ENCODE assay signal across 17 cellular contexts in the genomic region with DNA sequence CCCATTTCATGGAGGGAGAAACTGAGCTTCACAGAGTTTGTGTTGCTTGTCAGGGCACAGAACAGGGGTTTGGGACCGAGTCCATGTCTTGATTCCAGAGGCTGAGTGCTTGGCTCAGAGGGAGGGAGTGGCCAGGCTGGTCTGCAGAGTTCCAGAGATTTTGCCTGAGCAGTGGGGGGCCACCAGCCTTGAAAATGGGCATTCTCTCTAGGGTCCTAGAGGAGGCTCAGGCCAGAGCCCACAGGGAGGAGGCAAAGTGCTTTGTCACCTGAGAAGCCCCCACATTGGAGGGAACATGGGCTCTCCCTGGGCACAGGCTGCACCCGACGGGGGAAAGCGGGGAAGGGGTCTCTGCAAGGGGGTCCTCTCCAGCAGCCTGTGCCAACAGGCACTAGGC. TPM values are rescaled to one million over a fixed set of nuclear protein-coding genes. Genes with fewer than 3 reads are reported as not detected.
DNase-seq lines count a peak whose midpoint lies in the region; ATAC-seq and TF ChIP-seq lines count a peak whose summit lies in the region.
"Had no signal": no experiment of that assay in that cellular context is flagged by ENCODE, and none has a peak within 500 bp of the region (broad histone marks: within the 10 kb centered on the region; RNA-seq: fewer than 3 reads in every experiment).

No MANE protein-coding gene starts in this region.

- H3K36me3 ChIP-seq in BLaER1 (no peaks in the 10 kb centered on the region), IMR-90 (ENCODE audit: control insufficient read depth, insufficient read depth, low read length) (0 out of 2 replicates have a peak, but pooled peaks cover 1% of the 10 kb centered on the region)
- H3K36me3 ChIP-seq: BE2C had no signal

- no peak overlapping the region for H3K4ac ChIP-seq in IMR-90 (ENCODE audit: low read depth, low read length)

- dilution Hi-C loops in IMR-90 (cut with HindIII; ENCODE audit: low sequenced_read_pairs, unreplicated experiment), result no loop called here

- TF ChIP-seq POLR2A in IMR-90 (IDR thresholded peaks at IDR 0.05; ENCODE audit: low read depth, low read length), result no peak

- no peak overlapping the region for H2BK5ac ChIP-seq in IMR-90 (ENCODE audit: low read depth, low read length, poor library complexity, severe bottlenecking)

- no peaks in the 10 kb centered on the region for H3K27me3 Mint-ChIP-seq in osteocyte (ENCODE audit: unreplicated experiment)
- no peaks in the 10 kb centered on the region for H3K27me3 Mint-ChIP-seq in activated T-helper 1 cell treated with anti-CD3 and anti-CD28 coated beads, Interleukin-12 subunit alpha, Interleukin-12 subunit beta, Interleukin-2, Interleukin-4 antibody, amounts not matched to agents 30 ng/mL and 10 ng/mL and 1 ng/mL, durations not matched to agents 14 hours and 24 hours and 36 hours (ENCODE audit: insufficient read depth)

- H3K18ac ChIP-seq in IMR-90 (ENCODE audit: low read depth, low read length), result no peak overlapping the region

- TF ChIP-seq RAD21 in IMR-90 (IDR thresholded peaks at IDR 0.05; ENCODE audit: low read length), result no peak

- H3K14ac ChIP-seq in IMR-90 (replicated peaks; ENCODE audit: low read depth, low read length), result no peak overlapping the region

- H2AFZ ChIP-seq in IMR-90 (replicated peaks; ENCODE audit: low read length, poor library complexity), result no peak overlapping the region

- ATAC-seq in IMR-90 (ENCODE audit: low read depth) (no peak), HG03469 (IDR thresholded peaks at IDR 0.05; ENCODE audit: unreplicated experiment) (no peak)
- ATAC-seq: CD8-positive, alpha-beta T cell; HCT116 had no signal

- WGBS in IMR-90 (ENCODE audit: extremely low coverage in 2 of 2, insufficient read length in 1 of 2), 2 experiments, result 94% methylated on average over 3 of the region's 4 CpGs; no CpG with 5 or more reads in 1 of the 2 experiments

- H4K20me1 ChIP-seq in BLaER1, result no peaks in the 10 kb centered on the region
- H4K20me1 ChIP-seq in IMR-90 (ENCODE audit: insufficient read depth, low read length), result peaks cover 90% of the 10 kb centered on the region

- peak overlapping the region; percentile 31 for H2AK9ac ChIP-seq in IMR-90 (replicated peaks; ENCODE audit: low read depth, low read length, poor library complexity)

- H3K9me1 ChIP-seq in IMR-90 (ENCODE audit: insufficient read depth, low read length), result peaks cover 28% of the 10 kb centered on the region

- H2BK120ac ChIP-seq in IMR-90 (ENCODE audit: low read depth, low read length), result no peak overlapping the region

- H3K56ac ChIP-seq in IMR-90 (ENCODE audit: extremely low read depth, insufficient read depth, low read length), result no peak overlapping the region

- DNase-seq in IMR-90, result no peak
- peak; percentile 42 for DNase-seq in islet precursor cell
- DNase-seq in osteocyte (ENCODE audit: extremely low spot score, unreplicated experiment), result peak; percentile 73
- no peak for DNase-seq in AML-193 (lab: John Stamatoyannopoulos, UW)
- no peak for DNase-seq in activated T-helper 1 cell treated with anti-CD3 and anti-CD28 coated beads, Interleukin-12 subunit alpha, Interleukin-12 subunit beta, Interleukin-2, Interleukin-4 antibody, amounts not matched to agents 30 ng/mL and 10 ng/mL and 1 ng/mL, durations not matched to agents 14 hours and 24 hours and 36 hours (ENCODE audit: low spot score)
- DNase-seq in NCI-H510A (lab: John Stamatoyannopoulos, UW), result no peak
- DNase-seq: 8988T, BE2C, COR-L47, DMS153, DMS79 treated with DMSO at 0.1 percent for 48 hours, EL had no signal

- TF ChIP-seq CTCF in IMR-90 (conservative IDR thresholded peaks at IDR 0.05; ENCODE audit: low read depth, low read length) (no peak), osteocyte (IDR thresholded peaks at IDR 0.05) (no peak)

- H3K27ac ChIP-seq in BLaER1 (no peak overlapping the region), IMR-90 (ENCODE audit: insufficient read depth, low read length) (no peak overlapping the region)

- intact Hi-C loops in IMR-90 (cut with micrococcal nuclease), result no loop called here
- intact Hi-C loops in activated T-helper 1 cell treated with anti-CD3 and anti-CD28 coated beads, Interleukin-12 subunit alpha, Interleukin-12 subunit beta, Interleukin-2, Interleukin-4 antibody, amounts not matched to agents 30 ng/mL and 10 ng/mL and 1 ng/mL, durations not matched to agents 14 hours and 24 hours and 36 hours (cut with micrococcal nuclease), result no loop called here

- H3K4me2 ChIP-seq in BLaER1 (peak overlapping the region; percentile 72; the same call in 1 of the 2 replicates), IMR-90 (ENCODE audit: low read depth, low read length) (no peak overlapping the region)

- peaks cover 12% of the 10 kb centered on the region for H3K4me1 Mint-ChIP-seq in osteocyte (ENCODE audit: unreplicated experiment)
- H3K4me1 Mint-ChIP-seq in activated T-helper 1 cell treated with anti-CD3 and anti-CD28 coated beads, Interleukin-12 subunit alpha, Interleukin-12 subunit beta, Interleukin-2, Interleukin-4 antibody, amounts not matched to agents 30 ng/mL and 10 ng/mL and 1 ng/mL, durations not matched to agents 14 hours and 24 hours and 36 hours (ENCODE audit: low read depth), result no peaks in the 10 kb centered on the region

- no peak overlapping the region for H3K27ac Mint-ChIP-seq in osteocyte (ENCODE audit: unreplicated experiment)
- no peak overlapping the region for H3K27ac Mint-ChIP-seq in activated T-helper 1 cell treated with anti-CD3 and anti-CD28 coated beads, Interleukin-12 subunit alpha, Interleukin-12 subunit beta, Interleukin-2, Interleukin-4 antibody, amounts not matched to agents 30 ng/mL and 10 ng/mL and 1 ng/mL, durations not matched to agents 14 hours and 24 hours and 36 hours
- H3K27ac Mint-ChIP-seq: CD14-positive monocyte; CD8-positive, alpha-beta T cell had no signal

- BruUV-seq in IMR-90 (replicated peaks; lab: Mats Ljungman, UMichigan), result no TSS peak

- H4K5ac ChIP-seq in IMR-90 (ENCODE audit: low read depth, low read length), result no peak overlapping the region

- no peaks in the 10 kb centered on the region for H3K9me3 Mint-ChIP-seq in osteocyte (ENCODE audit: unreplicated experiment)
- peaks cover 8% of the 10 kb centered on the region for H3K9me3 Mint-ChIP-seq in activated T-helper 1 cell treated with anti-CD3 and anti-CD28 coated beads, Interleukin-12 subunit alpha, Interleukin-12 subunit beta, Interleukin-2, Interleukin-4 antibody, amounts not matched to agents 30 ng/mL and 10 ng/mL and 1 ng/mL, durations not matched to agents 14 hours and 24 hours and 36 hours
- H3K9me3 Mint-ChIP-seq: CD8-positive, alpha-beta T cell had no signal

- peaks cover 15% of the 10 kb centered on the region for H3K9me3 ChIP-seq in BLaER1
- H3K9me3 ChIP-seq in IMR-90 (ENCODE audit: control insufficient read depth, insufficient read depth, low read length), result no peaks in the 10 kb centered on the region
- H3K9me3 ChIP-seq: BE2C had no signal

- H3K9ac ChIP-seq in BLaER1 (no peak overlapping the region), IMR-90 (ENCODE audit: low read depth, low read length) (no peak overlapping the region)

- POLR2A ChIA-PET in IMR-90 (lab: Charles Lee; ENCODE audit: unreplicated experiment), result no interaction called here

- peaks cover 43 to 86% of the 10 kb centered on the region in 2 experiments for H3K79me1 ChIP-seq in IMR-90 (ENCODE audit: low read depth in 1 of 2, low read length in 2 of 2)

- H3K23ac ChIP-seq in IMR-90 (ENCODE audit: low read depth, low read length), result no peak overlapping the region

- H3K4me3 ChIP-seq in BLaER1, result no peak overlapping the region
- no peak overlapping the region for H3K4me3 ChIP-seq in IMR-90 (ENCODE audit: insufficient read depth, low read depth, low read length)

- no peak overlapping the region for H2BK15ac ChIP-seq in IMR-90 (ENCODE audit: low read depth, low read length)

- no peak overlapping the region for H4K8ac ChIP-seq in IMR-90 (ENCODE audit: low read depth in 2 of 2, low read length in 2 of 2)

- H3K4me1 ChIP-seq in BLaER1 (peaks cover 54% of the 10 kb centered on the region), IMR-90 (ENCODE audit: control insufficient read depth, insufficient read depth, low read length) (peaks cover 7% of the 10 kb centered on the region)
- H3K4me1 ChIP-seq: BE2C had no signal

- H3K27me3 ChIP-seq in BLaER1, result no peaks in the 10 kb centered on the region
- no peaks in the 10 kb centered on the region for H3K27me3 ChIP-seq in IMR-90 (ENCODE audit: control insufficient read depth, insufficient read depth, low read length)
- H3K27me3 ChIP-seq: BE2C had no signal

- no peak overlapping the region for H4K91ac ChIP-seq in IMR-90 (ENCODE audit: insufficient read depth, low read depth, low read length)

- H2AK5ac ChIP-seq in IMR-90 (ENCODE audit: low read depth, low read length), result no peak overlapping the region

- H2BK20ac ChIP-seq in IMR-90 (ENCODE audit: low read depth, low read length), result no peak overlapping the region

- H3K36me3 Mint-ChIP-seq in osteocyte (ENCODE audit: unreplicated experiment), result no peaks in the 10 kb centered on the region
- H3K36me3 Mint-ChIP-seq in activated T-helper 1 cell treated with anti-CD3 and anti-CD28 coated beads, Interleukin-12 subunit alpha, Interleukin-12 subunit beta, Interleukin-2, Interleukin-4 antibody, amounts not matched to agents 30 ng/mL and 10 ng/mL and 1 ng/mL, durations not matched to agents 14 hours and 24 hours and 36 hours (ENCODE audit: low read depth), result no peaks in the 10 kb centered on the region
- H3K36me3 Mint-ChIP-seq: CD14-positive monocyte; CD8-positive, alpha-beta T cell had no signal

- H3K4me3 Mint-ChIP-seq in osteocyte (ENCODE audit: unreplicated experiment), result no peak overlapping the region
- H3K4me3 Mint-ChIP-seq in activated T-helper 1 cell treated with anti-CD3 and anti-CD28 coated beads, Interleukin-12 subunit alpha, Interleukin-12 subunit beta, Interleukin-2, Interleukin-4 antibody, amounts not matched to agents 30 ng/mL and 10 ng/mL and 1 ng/mL, durations not matched to agents 14 hours and 24 hours and 36 hours, result no peak overlapping the region
- H3K4me3 Mint-ChIP-seq: CD14-positive monocyte; CD8-positive, alpha-beta T cell had no signal

- in situ Hi-C loops in IMR-90 (cut with MboI; ENCODE audit: low sequenced_read_pairs), result no loop called here

- CTCF ChIA-PET in IMR-90 (lab: Yijun Ruan, JAX), result no interaction called here

TF ChIP-seq in IMR-90, 13 proteins besides CTCF, POLR2A, EP300 and RAD21:
- TF ChIP-seq FOS (IDR thresholded peaks at IDR 0.05; ENCODE audit: low read depth, low read length) (no peak), CHD1 (IDR thresholded peaks at IDR 0.05; ENCODE audit: low read depth, low read length) (no peak), CEBPB (IDR thresholded peaks at IDR 0.05; ENCODE audit: low read depth, low read length) (no peak), RFX5 (IDR thresholded peaks at IDR 0.05; ENCODE audit: low read depth, low read length) (no peak)

RNA-seq across cellular contexts. Expression of gene DOCK1, which starts 51.5 kb away (rescaled TPM):
- total RNA-seq in IMR-90 (2012; rRNA removed) (71.0 and 79.2 TPM in 2 replicates), osteocyte (66.3 and 68.7 TPM in 2 replicates)
- polyA plus RNA-seq in IMR-90 (2012; rRNA removed), result 22.2 and 28.2 TPM in 2 replicates
- 13.5 and 13.6 TPM in 2 replicates for polyA plus RNA-seq in IMR-90 (2012; cell fraction: cytosol; rRNA removed)
- 13.5 and 24.1 TPM in 2 replicates for polyA plus RNA-seq in IMR-90 (2012; cell fraction: nucleus; rRNA removed; ENCODE audit: low replicate concordance)
- 0.75 and 1.2 TPM in 2 replicates for total RNA-seq in activated T-helper 1 cell treated with anti-CD3 and anti-CD28 coated beads, Interleukin-12 subunit alpha, Interleukin-12 subunit beta, Interleukin-2, Interleukin-4 antibody, amounts not matched to agents 30 ng/mL and 10 ng/mL and 1 ng/mL, durations not matched to agents 14 hours and 24 hours and 36 hours
- total RNA-seq: CD8-positive, alpha-beta T cell had no signal

Comparison
In these comparisons a context has a peak if more than half of its experiments do, and no peak if none do; other contexts are left out.
1. DNase-seq: peak in islet precursor cell (single experiment) and osteocyte (single experiment); none in IMR-90 (single experiment), AML-193 (0 of 2), activated T-helper 1 cell treated with anti-CD3 and anti-CD28 coated beads, Interleukin-12 subunit alpha, Interleukin-12 subunit beta, Interleukin-2, Interleukin-4 antibody, amounts not matched to agents 30 ng/mL and 10 ng/mL and 1 ng/mL, durations not matched to agents 14 hours and 24 hours and 36 hours (single experiment) and NCI-H510A (single experiment).
2. RNA of gene DOCK1, which starts 51.5 kb away (total RNA-seq): 71.0 to 79.2 TPM in IMR-90 and 66.3 to 68.7 TPM in osteocyte; 0.75 to 1.2 TPM in activated T-helper 1 cell treated with anti-CD3 and anti-CD28 coated beads, Interleukin-12 subunit alpha, Interleukin-12 subunit beta, Interleukin-2, Interleukin-4 antibody, amounts not matched to agents 30 ng/mL and 10 ng/mL and 1 ng/mL, durations not matched to agents 14 hours and 24 hours and 36 hours; every median in the first group is over 10 times any median in the second.